In genomic region chr3:183687705-183688104, GRCh38 we compare ENCODE assay signal across 7 cellular contexts.
"Had no signal": no experiment of that assay in that cellular context is flagged by ENCODE, and none has a peak within 500 bp of the region (broad histone marks: within the 10 kb centered on the region; RNA-seq: fewer than 3 reads in every experiment).

No MANE protein-coding gene starts in this region.

- H3K27ac Mint-ChIP-seq: IgD-negative memory B cell had no signal

- H3K4me3 Mint-ChIP-seq: IgD-negative memory B cell had no signal

- DNase-seq: IMR-90, KBM-7, KG1 had no signal

- H3K27me3 Mint-ChIP-seq: IgD-negative memory B cell had no signal

- ATAC-seq: HepG2 had no signal

- FAIRE-seq: HepG2, HTR-8/SVneo had no signal

- H3K27ac ChIP-seq: HL-60 had no signal

- H3K36me3 Mint-ChIP-seq: IgD-negative memory B cell had no signal
